In the genomic region with DNA sequence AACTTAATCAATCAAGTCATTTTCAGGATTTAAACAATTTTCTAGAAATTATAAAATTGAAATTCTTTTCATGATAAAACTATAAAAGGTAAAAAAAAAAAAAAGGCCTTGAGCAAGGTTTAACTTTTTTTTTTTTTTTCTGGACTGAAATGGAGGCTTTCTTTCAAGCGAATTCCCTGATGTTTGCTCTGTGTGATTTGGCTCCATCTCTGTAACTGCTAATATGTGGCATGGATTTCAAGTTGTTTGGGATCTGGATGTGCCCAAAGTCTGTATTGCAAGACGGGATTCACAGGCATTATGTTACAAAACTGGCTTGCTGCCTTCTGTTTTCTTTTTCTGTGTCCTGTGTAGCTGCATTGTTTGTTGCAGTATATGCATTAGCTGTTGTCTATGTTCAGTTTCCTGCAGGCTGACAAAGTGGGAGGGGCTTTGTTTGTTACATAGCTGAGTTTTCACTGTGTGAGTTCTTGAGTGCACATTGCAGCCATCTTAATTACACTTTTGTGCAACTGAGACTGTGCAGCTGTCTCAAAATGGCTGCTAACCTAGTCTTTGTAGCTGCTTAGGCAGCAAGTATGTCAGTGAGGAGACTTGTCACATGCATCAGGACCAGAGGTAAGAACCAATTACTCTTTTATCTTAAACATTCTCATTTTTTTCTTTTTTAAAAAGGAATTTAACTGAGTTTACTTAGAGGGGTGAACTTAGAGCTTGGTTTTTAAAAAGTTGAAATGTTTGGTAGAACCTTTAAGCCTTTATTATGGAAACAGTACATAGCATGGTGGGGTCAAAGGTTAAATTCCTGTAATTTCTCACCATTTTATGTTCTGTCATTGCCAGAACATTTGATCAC, we compare ENCODE assay signal across 8 cellular contexts. TPM values are rescaled to one million over a fixed set of nuclear protein-coding genes. Genes with fewer than 3 reads are reported as not detected.
DNase-seq lines count a peak whose midpoint lies in the region; ATAC-seq, FAIRE-seq and TF ChIP-seq lines count a peak whose summit lies in the region.

No MANE protein-coding gene starts in this region.

- peak overlapping the region; percentile 20 for H3K4me3 ChIP-seq in cardiac muscle cell
- no peak overlapping the region for H3K4me3 ChIP-seq in trophoblast cell (ENCODE audit: low read depth, low read length)

- no CpG with 5 or more reads among the region's 2 CpGs for WGBS in trophoblast cell (ENCODE audit: extremely low coverage, insufficient coverage, insufficient read length)

- peak overlapping the region; percentile 68 for H2BK5ac ChIP-seq in trophoblast cell (ENCODE audit: low read depth, low read length, poor library complexity)

- H3K4me1 ChIP-seq in cardiac muscle cell (ENCODE audit: low read depth): peaks cover 22% of the 10 kb centered on the region
- peaks cover 3 to 6% of the 10 kb centered on the region in 2 experiments for H3K4me1 ChIP-seq in trophoblast cell (ENCODE audit: control insufficient read depth in 1 of 2, insufficient read depth in 2 of 2, low read length in 2 of 2)

- H2BK12ac ChIP-seq in trophoblast cell (ENCODE audit: low read length): no peak overlapping the region

- peaks cover 44% of the 10 kb centered on the region for H3K4me1 Mint-ChIP-seq in activated naive CD8-positive, alpha-beta T cell treated with anti-CD3 and anti-CD28 coated beads, Interleukin-2, amount 10 ng/mL, durations not matched to agents 7 days and 5 days

- H3K27me3 Mint-ChIP-seq in activated naive CD8-positive, alpha-beta T cell treated with anti-CD3 and anti-CD28 coated beads, Interleukin-2, amount 10 ng/mL, durations not matched to agents 7 days and 5 days: no peaks in the 10 kb centered on the region

- H4K8ac ChIP-seq in trophoblast cell (ENCODE audit: low read depth, low read length): peak overlapping the region; percentile 47

- peak overlapping the region; percentile 72 for H2BK120ac ChIP-seq in trophoblast cell (ENCODE audit: insufficient read depth, low read length, poor library complexity)

- no peak overlapping the region for H2AK5ac ChIP-seq in trophoblast cell (ENCODE audit: low read length)

- H3K14ac ChIP-seq in trophoblast cell (ENCODE audit: low read length): no peak overlapping the region

- H3K79me2 ChIP-seq in trophoblast cell (ENCODE audit: control insufficient read depth, insufficient read depth, low read length, poor library complexity): peaks cover 16% of the 10 kb centered on the region

- no peak overlapping the region for H2AFZ ChIP-seq in trophoblast cell (ENCODE audit: insufficient read depth, low read length, poor library complexity)

- peak overlapping the region; percentile 91 for H3K27ac ChIP-seq in cardiac muscle cell
- peak overlapping the region; percentile 74 for H3K27ac ChIP-seq in trophoblast cell (ENCODE audit: low read depth, low read length)

- H3K18ac ChIP-seq in trophoblast cell (ENCODE audit: low read length): no peak overlapping the region

- H3K79me1 ChIP-seq in trophoblast cell (ENCODE audit: low read length): peaks cover 5% of the 10 kb centered on the region

- peak overlapping the region; percentile 30 for H4K12ac ChIP-seq in trophoblast cell (ENCODE audit: low read depth, low read length)

- POLR2A ChIA-PET in activated naive CD8-positive, alpha-beta T cell treated with anti-CD3 and anti-CD28 coated beads, Interleukin-2, amount 10 ng/mL, durations not matched to agents 7 days and 5 days (lab: Charles Lee): interaction anchor here (0.5 to 5.9 kb wide), 12 partner anchors 8 to 389 kb away, joined by 3 to 97 read pairs (median 8); partner anchors contain the start of gene ATF7IP

- H3K4me3 Mint-ChIP-seq in activated naive CD8-positive, alpha-beta T cell treated with anti-CD3 and anti-CD28 coated beads, Interleukin-2, amount 10 ng/mL, durations not matched to agents 7 days and 5 days: peak overlapping the region; percentile 85

- H3K27ac Mint-ChIP-seq in activated naive CD8-positive, alpha-beta T cell treated with anti-CD3 and anti-CD28 coated beads, Interleukin-2, amount 10 ng/mL, durations not matched to agents 7 days and 5 days: peak overlapping the region; percentile 94

- no peaks in the 10 kb centered on the region for H3K36me3 ChIP-seq in cardiac muscle cell
- H3K36me3 ChIP-seq in trophoblast cell (ENCODE audit: control insufficient read depth in 1 of 2, insufficient read depth in 2 of 2, low read length in 2 of 2): peaks cover 0 to 6% of the 10 kb centered on the region in 2 experiments

- DNase-seq in KG1 (lab: John Stamatoyannopoulos, UW) (peak; percentile 19), RPMI8226 (peak; percentile 90), cardiac muscle cell (ENCODE audit: low read depth in 1 of 2, low spot score in 1 of 2) (peak; percentile 70 to 96), trophoblast cell (peak; percentile 75 to 90), UCSD-AML1 (lab: John Stamatoyannopoulos, UW; ENCODE audit: unreplicated experiment) (no peak)
- no peak for DNase-seq in activated naive CD8-positive, alpha-beta T cell treated with anti-CD3 and anti-CD28 coated beads, Interleukin-2, amount 10 ng/mL, durations not matched to agents 7 days and 5 days

- no peak overlapping the region for H3K9ac ChIP-seq in trophoblast cell (ENCODE audit: low read length)

- H4K91ac ChIP-seq in trophoblast cell (ENCODE audit: low read depth, low read length): peak overlapping the region; percentile 10

- H3K27me3 ChIP-seq in cardiac muscle cell (no peaks in the 10 kb centered on the region), trophoblast cell (ENCODE audit: insufficient read depth, low read length) (no peaks in the 10 kb centered on the region)

- TF ChIP-seq CTCF in cardiac muscle cell (IDR thresholded peaks at IDR 0.05; ENCODE audit: low read depth, low read length): no peak

- peak overlapping the region; percentile 24 for H3K4me2 ChIP-seq in trophoblast cell (ENCODE audit: low read length)

- H3K36me3 Mint-ChIP-seq in activated naive CD8-positive, alpha-beta T cell treated with anti-CD3 and anti-CD28 coated beads, Interleukin-2, amount 10 ng/mL, durations not matched to agents 7 days and 5 days: peaks cover 45% of the 10 kb centered on the region

- H3K9me3 ChIP-seq in cardiac muscle cell (ENCODE audit: low read depth): no peaks in the 10 kb centered on the region
- H3K9me3 ChIP-seq in trophoblast cell (ENCODE audit: insufficient read depth, low read depth, low read length): no peaks in the 10 kb centered on the region

- H3K9me3 Mint-ChIP-seq in activated naive CD8-positive, alpha-beta T cell treated with anti-CD3 and anti-CD28 coated beads, Interleukin-2, amount 10 ng/mL, durations not matched to agents 7 days and 5 days: peaks cover 5% of the 10 kb centered on the region

- ATAC-seq in GM21723 (IDR thresholded peaks at IDR 0.05; ENCODE audit: unreplicated experiment): peak; percentile 89
- peak; percentile 96 for ATAC-seq in activated naive CD8-positive, alpha-beta T cell treated with anti-CD3 and anti-CD28 coated beads, Interleukin-2, amount 10 ng/mL, durations not matched to agents 7 days and 5 days (ENCODE audit: low read depth)

- no peak overlapping the region for H3K23ac ChIP-seq in trophoblast cell (ENCODE audit: low read length)

- H3K4ac ChIP-seq in trophoblast cell (ENCODE audit: low read depth, low read length): no peak overlapping the region

- peak; percentile 97 for FAIRE-seq in G401.6 (lab: Jason Lieb, UNC)

RNA-seq across cellular contexts. Expression of gene ATF7IP, which starts 19.5 kb away (rescaled TPM):
- 100 to 1,000 TPM; 149 to 172 TPM for total RNA-seq in activated naive CD8-positive, alpha-beta T cell treated with anti-CD3 and anti-CD28 coated beads, Interleukin-2, amount 10 ng/mL, durations not matched to agents 7 days and 5 days
- total RNA-seq in cardiac muscle cell: 90.5 and 100 TPM in 2 replicates
- 42.8 and 76.0 TPM in 2 replicates for polyA plus RNA-seq in cardiac muscle cell
- polyA plus RNA-seq in trophoblast cell (2013): 39.5 and 42.7 TPM in 2 replicates

Comparison
In these comparisons a context has a peak if more than half of its experiments do, and no peak if none do; other contexts are left out.
1. DNase-seq: peak in KG1 (single experiment), RPMI8226 (single experiment), cardiac muscle cell (2 of 2) and trophoblast cell (2 of 2); none in activated naive CD8-positive, alpha-beta T cell treated with anti-CD3 and anti-CD28 coated beads, Interleukin-2, amount 10 ng/mL, durations not matched to agents 7 days and 5 days (single experiment) and UCSD-AML1 (single experiment).